In genomic region chr6:85643530-85644373, GRCh38 we compare ENCODE assay signal across 8 cellular contexts. TPM values are rescaled to one million over a fixed set of nuclear protein-coding genes. Genes with fewer than 3 reads are reported as not detected.
DNase-seq lines count a peak whose midpoint lies in the region; ATAC-seq and TF ChIP-seq lines count a peak whose summit lies in the region.

No MANE protein-coding gene starts in this region.

- WGBS in ectodermal cell, 2 experiments = 0% methylated on average over 68 to 72 of the region's 76 CpGs
- 0% methylated on average over 54 to 76 of the region's 76 CpGs for WGBS in lung, 2 donors

- no peak for TF ChIP-seq CTCF in lung (IDR thresholded peaks at IDR 0.05; ENCODE audit: control extremely low read depth, extremely low read depth)

- H3K4me1 ChIP-seq in ectodermal cell (ENCODE audit: control insufficient read depth, insufficient read depth, low read length) (peaks cover 22% of the 10 kb centered on the region), lung (ENCODE audit: control insufficient read depth in 2 of 2, insufficient read depth in 2 of 2, low read length in 2 of 2) (peaks cover 0 to 2% of the 10 kb centered on the region in 2 donors)

- H3K9me3 ChIP-seq in ectodermal cell (ENCODE audit: control insufficient read depth, low read length) (no peaks in the 10 kb centered on the region), lung (ENCODE audit: control insufficient read depth in 2 of 2, insufficient read depth in 1 of 2, low read length in 1 of 2) (no peaks in the 10 kb centered on the region)

- H3K27ac ChIP-seq in ectodermal cell (ENCODE audit: insufficient read depth, low read depth, low read length, poor library complexity, severe bottlenecking) (peak overlapping the region; percentile 97), lung (ENCODE audit: low read depth in 1 of 2, low read length in 1 of 2) (peak overlapping the region; percentile 98)

- H3K36me3 ChIP-seq in ectodermal cell (ENCODE audit: control insufficient read depth, insufficient read depth, low read length) = peaks cover 9% of the 10 kb centered on the region
- peaks cover 0 to 3% of the 10 kb centered on the region in 2 donors for H3K36me3 ChIP-seq in lung (ENCODE audit: control insufficient read depth in 2 of 2, insufficient read depth in 2 of 2, low read length in 2 of 2)

- H3K4me3 ChIP-seq in ectodermal cell (ENCODE audit: insufficient read depth, low read depth, low read length) (peak overlapping the region; percentile 52), lung (peak overlapping the region; percentile 61)

- DNase-seq in C1 segment of cervical spinal cord (lab: John Stamatoyannopoulos, UW) (peak in 13 of 14 donors; percentile 38 to 97 (median 92)), NCI-H524 treated with DMSO at 0.1 percent for 48 hours (lab: John Stamatoyannopoulos, UW) (peak; percentile 48), lung (ENCODE audit: low spot score) (peak; percentile 91)
- peak; percentile 57 to 71 for DNase-seq in activated CD4-positive, alpha-beta T cell treated with anti-CD3 and anti-CD28 coated beads, Interleukin-2, amount 50 U/mL, for 24 hours (ENCODE audit: low read depth in 1 of 2, low spot score in 1 of 2)
- peak in 2 of 3 donors; percentile 12 to 55 for DNase-seq in stimulated activated CD4-positive, alpha-beta T cell treated with anti-CD3 and anti-CD28 coated beads, TNF-alpha, amount 100 ng/mL, for 1 hour (ENCODE audit: low read depth in 3 of 3, low spot score in 1 of 3)

- peak; percentile 47 for ATAC-seq in GM19351 (IDR thresholded peaks at IDR 0.05; ENCODE audit: unreplicated experiment)
- peak; percentile 41 for ATAC-seq in HG03469 (IDR thresholded peaks at IDR 0.05; ENCODE audit: unreplicated experiment)
- ATAC-seq in lung (ENCODE audit: insufficient read depth, low FRiP score) = peak; percentile 70

- no peaks in the 10 kb centered on the region for H3K27me3 ChIP-seq in ectodermal cell (ENCODE audit: control insufficient read depth, insufficient read depth, low read length, poor library complexity, severe bottlenecking)
- H3K27me3 ChIP-seq in lung (ENCODE audit: control insufficient read depth, insufficient read depth) = no peaks in the 10 kb centered on the region

RNA-seq across cellular contexts. Expression of gene SYNCRIP, which starts 1.1 kb away (rescaled TPM):
- 178 TPM for polyA plus RNA-seq in ectodermal cell (2013, experiment 1 of 4)
- polyA plus RNA-seq in ectodermal cell (2013, experiment 2 of 4) = 188 TPM
- polyA plus RNA-seq in ectodermal cell (2013, experiment 3 of 4) = 100 TPM
- polyA plus RNA-seq in ectodermal cell (2013, experiment 4 of 4) = 121 TPM
- total RNA-seq in lung = 10 to 100 TPM; 72.6 to 84.5 TPM
- polyA plus RNA-seq in lung = 10 to 100 TPM; 35.4 to 55.1 TPM

RNA-seq across cellular contexts. Expression of gene SNX14, which starts 50.1 kb away (rescaled TPM):
- 38.1 TPM for polyA plus RNA-seq in ectodermal cell (2013, experiment 1 of 4)
- 47.6 TPM for polyA plus RNA-seq in ectodermal cell (2013, experiment 2 of 4)
- 40.0 TPM for polyA plus RNA-seq in ectodermal cell (2013, experiment 3 of 4)
- 41.1 TPM for polyA plus RNA-seq in ectodermal cell (2013, experiment 4 of 4)
- 100 to 1,000 TPM in 1 of 2 donors, 10 to 100 TPM in 1; 68.6 to 171 TPM for total RNA-seq in lung
- 100 to 1,000 TPM in 1 of 2 donors, 10 to 100 TPM in 1; 45.9 to 114 TPM for polyA plus RNA-seq in lung

Comparison
In these comparisons a context has a peak if more than half of its experiments do, and no peak if none do; other contexts are left out.
1. Peak in every context shown above with its lines: DNase-seq, ATAC-seq, H3K4me3 ChIP-seq and H3K27ac ChIP-seq.
2. DNase-seq: peak in every context shown above with its lines; median percentile 92 in C1 segment of cervical spinal cord; 91 in lung; 64 in activated CD4-positive, alpha-beta T cell treated with anti-CD3 and anti-CD28 coated beads, Interleukin-2, amount 50 U/mL, for 24 hours; 48 in NCI-H524 treated with DMSO at 0.1 percent for 48 hours; 34 in stimulated activated CD4-positive, alpha-beta T cell treated with anti-CD3 and anti-CD28 coated beads, TNF-alpha, amount 100 ng/mL, for 1 hour.